7 cellular contexts compared by ENCODE assay signal in the genomic region with DNA sequence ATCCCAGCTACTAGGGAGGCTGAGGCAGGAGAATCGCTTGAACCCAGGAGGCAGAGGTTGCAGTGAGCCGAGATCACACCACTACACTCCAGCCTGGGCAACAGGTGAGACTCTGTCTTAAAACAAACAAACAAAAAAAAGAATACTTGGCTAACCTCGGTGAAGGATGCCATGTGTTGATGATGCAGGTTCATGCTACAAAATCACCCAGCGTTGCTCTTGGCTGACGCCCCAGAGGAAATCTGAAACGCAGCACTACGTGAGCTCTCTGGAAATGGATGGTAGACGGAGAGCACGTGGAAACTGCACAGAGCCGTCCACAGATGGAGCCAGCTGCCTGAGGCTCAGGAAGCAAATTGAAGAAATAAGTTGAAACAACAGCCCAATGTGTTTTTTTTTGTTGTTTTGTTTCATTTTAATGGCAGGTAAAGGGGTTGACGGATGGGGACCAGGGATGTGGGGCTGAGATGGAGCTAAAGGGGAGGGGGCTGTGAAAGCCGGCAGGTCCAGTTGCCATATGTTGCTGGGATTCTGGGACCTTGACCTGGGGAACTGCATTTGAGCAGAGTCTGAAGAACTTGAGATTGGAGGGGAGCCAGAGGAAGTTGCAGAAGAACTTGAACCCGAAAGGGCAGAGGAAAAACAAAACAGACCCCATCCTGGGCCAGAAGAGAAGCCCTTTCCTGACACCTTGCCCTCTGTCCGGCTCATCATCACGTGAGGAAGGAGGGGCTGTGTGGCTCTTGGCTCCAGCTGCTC. TPM values are rescaled to one million over a fixed set of nuclear protein-coding genes. Genes with fewer than 3 reads are reported as not detected.
A peak's percentile ranks its signal among the peaks of the same experiment; 100 is the strongest.
DNase-seq lines count a peak whose midpoint lies in the region; ATAC-seq and TF ChIP-seq lines count a peak whose summit lies in the region.

No MANE protein-coding gene starts in this region.

- no peaks in the 10 kb centered on the region for H3F3A ChIP-seq in GM23338 (replicated peaks; ENCODE audit: low read depth)

- no peak for ATAC-seq in GM23338
- ATAC-seq in central memory CD8-positive, alpha-beta T cell (replicated peaks; ENCODE audit: extremely low read depth, poor library complexity, severe bottlenecking) = peak; percentile 40

- peaks cover 14% of the 10 kb centered on the region for H3K4me1 Mint-ChIP-seq in GM23338
- peaks cover 15% of the 10 kb centered on the region for H3K4me1 Mint-ChIP-seq in central memory CD8-positive, alpha-beta T cell

- H3K27me3 ChIP-seq in GM06990 (replicated peaks; ENCODE audit: control insufficient read depth, insufficient read depth, low read length) = no peaks in the 10 kb centered on the region
- H3K27me3 ChIP-seq in GM23338 (ENCODE audit: insufficient read depth) = no peaks in the 10 kb centered on the region
- H3K27me3 ChIP-seq in mucosa of rectum (ENCODE audit: control insufficient read depth in 2 of 2, insufficient read depth in 2 of 2, low read length in 2 of 2) = no peaks in the 10 kb centered on the region

- no peaks in the 10 kb centered on the region for H4K20me1 ChIP-seq in GM23338 (replicated peaks; ENCODE audit: insufficient read depth)

- no peaks in the 10 kb centered on the region for H3K36me3 ChIP-seq in GM06990 (ENCODE audit: control insufficient read depth, insufficient read depth, low read length)
- H3K36me3 ChIP-seq in GM23338 (ENCODE audit: insufficient read depth) = no peaks in the 10 kb centered on the region
- no peaks in the 10 kb centered on the region for H3K36me3 ChIP-seq in mucosa of rectum (ENCODE audit: control insufficient read depth in 2 of 2, insufficient read depth in 2 of 2, low read length in 2 of 2)

- no peaks in the 10 kb centered on the region for H3K9me3 ChIP-seq in mucosa of rectum (ENCODE audit: control insufficient read depth in 2 of 2, low read length in 2 of 2)

- H3K9ac ChIP-seq in mucosa of rectum (ENCODE audit: low read depth in 1 of 2, low read length in 2 of 2) = peak overlapping the region in 1 of 2 donors; percentile 5

- no peaks in the 10 kb centered on the region for H3K9me3 Mint-ChIP-seq in GM23338
- no peaks in the 10 kb centered on the region for H3K9me3 Mint-ChIP-seq in central memory CD8-positive, alpha-beta T cell

- no peak overlapping the region for H3K4me3 Mint-ChIP-seq in GM23338
- H3K4me3 Mint-ChIP-seq in central memory CD8-positive, alpha-beta T cell = no peak overlapping the region

- H3K4me1 ChIP-seq in GM23338 (ENCODE audit: insufficient read depth) (peaks cover 6% of the 10 kb centered on the region; the same call in 1 of the 2 replicates), mucosa of rectum (ENCODE audit: control insufficient read depth in 2 of 2, insufficient read depth in 2 of 2, low read length in 2 of 2) (peaks cover 6 to 7% of the 10 kb centered on the region in 2 donors)

- peaks cover 2% of the 10 kb centered on the region for H3K27me3 Mint-ChIP-seq in GM23338 (ENCODE audit: insufficient read depth, low read depth, poor library complexity)
- no peaks in the 10 kb centered on the region for H3K27me3 Mint-ChIP-seq in central memory CD8-positive, alpha-beta T cell

- H3K27ac Mint-ChIP-seq in GM23338 = no peak overlapping the region
- H3K27ac Mint-ChIP-seq in central memory CD8-positive, alpha-beta T cell (ENCODE audit: low read depth) = no peak overlapping the region

- TF ChIP-seq CTCF in GM06990 (IDR thresholded peaks at IDR 0.05; ENCODE audit: insufficient read depth, low read length, poor library complexity, severe bottlenecking) (peak; percentile 58), GM23338 (conservative IDR thresholded peaks at IDR 0.05; ENCODE audit: low read depth in 2 of 2) (peak in 1 of 2 experiments; percentile 33; a peak in 2 of 4 replicates)

- H3K27ac ChIP-seq in GM23338 (ENCODE audit: low read depth) (no peak overlapping the region), mucosa of rectum (ENCODE audit: low read depth in 2 of 2, low read length in 2 of 2) (peak overlapping the region; percentile 13 to 49)

- no peaks in the 10 kb centered on the region for H3K79me2 ChIP-seq in GM23338 (replicated peaks; ENCODE audit: insufficient read depth)

- H2AFZ ChIP-seq in GM23338 = peak overlapping the region; percentile 70

- no peaks in the 10 kb centered on the region for H3K36me3 Mint-ChIP-seq in GM23338 (ENCODE audit: low read depth)
- H3K36me3 Mint-ChIP-seq in central memory CD8-positive, alpha-beta T cell (ENCODE audit: insufficient read depth) = peaks cover 4% of the 10 kb centered on the region

- no peaks in the 10 kb centered on the region for H3K9me2 ChIP-seq in GM23338 (ENCODE audit: insufficient read depth)

- H3K4me2 ChIP-seq in GM23338 = no peak overlapping the region

- DNase-seq in GM06990 (ENCODE audit: extremely low read depth, insufficient read length) = peak; percentile 49
- DNase-seq in GM23338 (ENCODE audit: low spot score) = no peak
- peak; percentile 25 for DNase-seq in NCI-H774 (lab: John Stamatoyannopoulos, UW)
- DNase-seq in central memory CD8-positive, alpha-beta T cell (ENCODE audit: low spot score in 2 of 2) = no peak
- DNase-seq in mesenteric fat pad (ENCODE audit: low spot score) = no peak
- no peak for DNase-seq in activated CD8-positive, alpha-beta memory T cell treated with anti-CD3 and anti-CD28 coated beads, Interleukin-2, amount 50 U/mL, for 48 hours

- H3K4me3 ChIP-seq in GM06990 (replicated peaks; ENCODE audit: low read depth, low read length) = no peak overlapping the region
- H3K4me3 ChIP-seq in GM23338 = no peak overlapping the region
- peak overlapping the region in 1 of 2 donors; percentile 1 for H3K4me3 ChIP-seq in mucosa of rectum (ENCODE audit: low read length in 2 of 2)

TF ChIP-seq in GM23338, 12 proteins besides CTCF, POLR2A, EP300 and RAD21 (continues in another document):
- no peak for TF ChIP-seq NANOG (IDR thresholded peaks at IDR 0.05; ENCODE audit: borderline replicate concordance)
- TF ChIP-seq POLR2AphosphoS5 (IDR thresholded peaks at IDR 0.05; ENCODE audit: low read depth) = no peak
- no peak for TF ChIP-seq STAT1 (IDR thresholded peaks at IDR 0.05; ENCODE audit: unreplicated experiment)
- TF ChIP-seq JUNB (IDR thresholded peaks at IDR 0.05; ENCODE audit: unreplicated experiment) = no peak
- no peak for TF ChIP-seq ZNF462 (CRISPR knock-in tag; IDR thresholded peaks at IDR 0.05)

RNA-seq across cellular contexts. Expression of gene MANBAL, which starts 12.8 kb away (rescaled TPM):
- total RNA-seq in GM23338 (2014; rRNA removed; shearing (Covaris generic)) = 28.4 and 31.7 TPM in 2 replicates
- 44.2 and 48.1 TPM in 2 replicates for polyA plus RNA-seq in GM23338 (2016; fragmentation: Nextera tagmentation; extraction: Ambion mirVana)
- total RNA-seq in mesenteric fat pad = 43.6 TPM

RNA-seq across cellular contexts. Expression of gene GHRH, which starts 15.1 kb away (rescaled TPM):
- total RNA-seq in GM23338 (2014; rRNA removed; shearing (Covaris generic)) = not detected in 2 replicates
- 0.40 TPM in 1 of 2 replicates, not detected in the other for polyA plus RNA-seq in GM23338 (2016; fragmentation: Nextera tagmentation; extraction: Ambion mirVana)
- not detected for total RNA-seq in mesenteric fat pad

Comparison
In these comparisons a context has a peak if more than half of its experiments do, and no peak if none do; other contexts are left out.
1. DNase-seq: peak in GM06990 (single experiment) and NCI-H774 (single experiment); none in GM23338 (single experiment), central memory CD8-positive, alpha-beta T cell (0 of 2), mesenteric fat pad (single experiment) and activated CD8-positive, alpha-beta memory T cell treated with anti-CD3 and anti-CD28 coated beads, Interleukin-2, amount 50 U/mL, for 48 hours (single experiment).